In genomic region chr11:12403122-12403994, GRCh38 we compare ENCODE assay signal across 19 cellular contexts. TPM values are rescaled to one million over a fixed set of nuclear protein-coding genes. Genes with fewer than 3 reads are reported as not detected.
DNase-seq lines count a peak whose midpoint lies in the region; TF ChIP-seq lines count a peak whose summit lies in the region.
"Had no signal": no experiment of that assay in that cellular context is flagged by ENCODE, and none has a peak within 500 bp of the region (broad histone marks: within the 10 kb centered on the region; RNA-seq: fewer than 3 reads in every experiment).

No MANE protein-coding gene starts in this region.

- H3K27me3 ChIP-seq in breast epithelium (no peaks in the 10 kb centered on the region), hepatocyte (no peaks in the 10 kb centered on the region), uterus (no peaks in the 10 kb centered on the region), adrenal gland (no peaks in the 10 kb centered on the region)
- H3K27me3 ChIP-seq: dorsolateral prefrontal cortex, SJSA1 had no signal

- DNase-seq in breast epithelium (ENCODE audit: low spot score in 2 of 2): no peak
- DNase-seq in MCF 10A (ENCODE audit: unreplicated experiment): no peak
- no peak for DNase-seq in hepatocyte (ENCODE audit: low spot score)
- no peak for DNase-seq in osteocyte (ENCODE audit: extremely low spot score, unreplicated experiment)
- DNase-seq in uterus: no peak
- no peak for DNase-seq in adrenal gland
- no peak for DNase-seq in activated CD4-positive, alpha-beta T cell treated with anti-CD3 and anti-CD28 coated beads for 1 hour
- no peak for DNase-seq in activated CD8-positive, alpha-beta memory T cell treated with anti-CD3 and anti-CD28 coated beads for 24 hours
- DNase-seq: activated CD8-positive, alpha-beta memory T cell treated with anti-CD3 and anti-CD28 coated beads, Interleukin-2, amount 50 U/mL, for 48 hours; DMS79 treated with DMSO at 0.1 percent for 48 hours; dorsolateral prefrontal cortex; hippocampal formation; NCI-H2081 treated with DMSO at 0.1 percent for 48 hours; NCI-H526; OCI-M1; posterior cingulate gyrus had no signal

- intact Hi-C loops in breast epithelium (cut with DNase I; ENCODE audit: low total_unique reads): no loop called here
- intact Hi-C loops in MCF 10A (cut with micrococcal nuclease): no loop called here
- intact Hi-C loops in uterus (cut with DNase I; ENCODE audit: low total_unique reads): no loop called here
- intact Hi-C loops in adrenal gland (cut with DNase I): no loop called here

- H2AFZ ChIP-seq in hepatocyte: no peak overlapping the region

- H3K4me3 Mint-ChIP-seq in MCF 10A (ENCODE audit: unreplicated experiment): no peak overlapping the region
- no peak overlapping the region for H3K4me3 Mint-ChIP-seq in osteocyte (ENCODE audit: unreplicated experiment)
- H3K4me3 Mint-ChIP-seq: IgD-negative memory B cell had no signal

- CTCF ChIA-PET in MCF 10A (lab: Yijun Ruan, JAX): interaction anchor here (0.6 to 1.1 kb wide), 2 partner anchors 72 to 805 kb away, joined by 3 to 5 read pairs; no protein-coding TSS in a partner anchor

- H3K36me3 ChIP-seq in breast epithelium (no peaks in the 10 kb centered on the region), hepatocyte (replicated peaks; ENCODE audit: insufficient read depth, low read depth) (no peaks in the 10 kb centered on the region), uterus (no peaks in the 10 kb centered on the region), adrenal gland (replicated peaks in 1 of 2) (no peaks in the 10 kb centered on the region)

- no TSS peak for BruUV-seq in MCF 10A (replicated peaks; lab: Mats Ljungman, UMichigan)

- H3K4me1 Mint-ChIP-seq in MCF 10A (ENCODE audit: insufficient read depth, unreplicated experiment) (no peaks in the 10 kb centered on the region), osteocyte (ENCODE audit: unreplicated experiment) (peaks cover 69% of the 10 kb centered on the region)
- H3K4me1 Mint-ChIP-seq: IgD-negative memory B cell had no signal

- H3K4me2 ChIP-seq in hepatocyte: peak overlapping the region; percentile 29

- H3K27ac ChIP-seq in breast epithelium (peak overlapping the region; percentile 19 to 27), hepatocyte (peak overlapping the region; percentile 78), uterus (peak overlapping the region; percentile 93 to 96), adrenal gland (no peak overlapping the region)
- H3K27ac ChIP-seq: 22Rv1, dorsolateral prefrontal cortex, SJSA1 had no signal

- WGBS in hepatocyte (ENCODE audit: low lambda C conversion rate, missing lambda C conversion rate): 64% methylated on average over 3 of the region's 3 CpGs
- WGBS in adrenal gland, 4 donors: 88 to 93% (median 91%) methylated on average over 3 of the region's 3 CpGs

- H3K36me3 Mint-ChIP-seq in MCF 10A (ENCODE audit: insufficient read depth, unreplicated experiment) (no peaks in the 10 kb centered on the region), osteocyte (ENCODE audit: unreplicated experiment) (peaks cover 2% of the 10 kb centered on the region)

- H3K27me3 Mint-ChIP-seq in MCF 10A (ENCODE audit: insufficient read depth, unreplicated experiment): no peaks in the 10 kb centered on the region
- no peaks in the 10 kb centered on the region for H3K27me3 Mint-ChIP-seq in osteocyte (ENCODE audit: unreplicated experiment)
- H3K27me3 Mint-ChIP-seq: IgD-negative memory B cell had no signal

- H3K27ac Mint-ChIP-seq in MCF 10A (ENCODE audit: low read depth, unreplicated experiment): no peak overlapping the region
- peak overlapping the region; percentile 78 for H3K27ac Mint-ChIP-seq in osteocyte (ENCODE audit: unreplicated experiment)
- H3K27ac Mint-ChIP-seq: IgD-negative memory B cell had no signal

- H3K9me2 ChIP-seq in hepatocyte (replicated peaks; ENCODE audit: insufficient read depth): no peaks in the 10 kb centered on the region

- H3K9me3 Mint-ChIP-seq in MCF 10A (ENCODE audit: unreplicated experiment) (no peaks in the 10 kb centered on the region), osteocyte (ENCODE audit: unreplicated experiment) (no peaks in the 10 kb centered on the region)

- peaks cover 92% of the 10 kb centered on the region for H3K79me2 ChIP-seq in hepatocyte

- H4K20me1 ChIP-seq in hepatocyte (ENCODE audit: insufficient read depth, poor library complexity, severe bottlenecking): no peaks in the 10 kb centered on the region

- TF ChIP-seq CTCF in breast epithelium (IDR thresholded peaks at IDR 0.05) (no peak), MCF 10A (IDR thresholded peaks at IDR 0.05; ENCODE audit: unreplicated experiment) (no peak), hepatocyte (IDR thresholded peaks at IDR 0.05; ENCODE audit: poor library complexity) (no peak), osteocyte (IDR thresholded peaks at IDR 0.05) (no peak), uterus (IDR thresholded peaks at IDR 0.05) (no peak), adrenal gland (IDR thresholded peaks at IDR 0.05) (no peak)

- peaks cover 0 to 6% of the 10 kb centered on the region in 2 donors for H3K4me1 ChIP-seq in breast epithelium
- H3K4me1 ChIP-seq in hepatocyte (ENCODE audit: insufficient read depth): peaks cover 24% of the 10 kb centered on the region
- H3K4me1 ChIP-seq in uterus: peaks cover 19 to 23% of the 10 kb centered on the region in 2 donors
- peaks cover 0 to 8% of the 10 kb centered on the region in 2 donors for H3K4me1 ChIP-seq in adrenal gland (replicated peaks in 1 of 2)

- no peak for TF ChIP-seq POLR2A in breast epithelium (IDR thresholded peaks at IDR 0.05)
- no peak for TF ChIP-seq POLR2A in uterus (IDR thresholded peaks at IDR 0.05)
- no peak for TF ChIP-seq POLR2A in adrenal gland (IDR thresholded peaks at IDR 0.05)

- H3K9me3 ChIP-seq in breast epithelium (no peaks in the 10 kb centered on the region), hepatocyte (ENCODE audit: low read depth) (no peaks in the 10 kb centered on the region), uterus (no peaks in the 10 kb centered on the region), adrenal gland (replicated peaks in 1 of 3) (no peaks in the 10 kb centered on the region)
- H3K9me3 ChIP-seq: SJSA1 had no signal

- POLR2A ChIA-PET in MCF 10A (lab: Yijun Ruan, JAX): interaction anchor here (0.6 kb wide), 2 partner anchors 164 to 461 kb away, joined by 3 to 6 read pairs; no protein-coding TSS in a partner anchor

- H3K4me3 ChIP-seq in breast epithelium: no peak overlapping the region
- no peak overlapping the region for H3K4me3 ChIP-seq in hepatocyte
- H3K4me3 ChIP-seq in uterus: no peak overlapping the region
- H3K4me3 ChIP-seq in adrenal gland: no peak overlapping the region
- H3K4me3 ChIP-seq: dorsolateral prefrontal cortex, SJSA1 had no signal

RNA-seq across cellular contexts. Expression of gene PARVA, which starts 26.0 kb away (rescaled TPM):
- total RNA-seq in breast epithelium (100 to 1,000 TPM in 1 of 3 donors, 10 to 100 TPM in 2; 50.5 to 109 (median 60.4) TPM), MCF 10A (2022) (26.5 and 36.7 TPM in 2 replicates), hepatocyte (34.2 and 37.4 TPM in 2 replicates), osteocyte (144 and 148 TPM in 2 replicates), uterus (100 to 1,000 TPM in 1 of 4 donors, 10 to 100 TPM in 3; 52.9 to 188 (median 66.5) TPM), adrenal gland (10 to 100 TPM; 23.3 to 58.9 (median 40.9) TPM)
- polyA plus RNA-seq in hepatocyte (41.2 and 46.2 TPM in 2 replicates), adrenal gland (10 to 100 TPM; 13.0 to 33.4 (median 16.9) TPM)
- polyA plus RNA-seq: IgD-negative memory B cell had no signal

Comparison
In these comparisons a context has a peak if more than half of its experiments do, and no peak if none do; other contexts are left out.
1. H3K27ac ChIP-seq: peak in breast epithelium (2 of 2), hepatocyte (single experiment) and uterus (2 of 2); none in adrenal gland (0 of 5).